ENCODE assay signal across 8 cellular contexts in genomic region chr5:148957591-148958202, GRCh38.
DNase-seq lines count a peak whose midpoint lies in the region; ATAC-seq and TF ChIP-seq lines count a peak whose summit lies in the region.

No MANE protein-coding gene starts in this region.

- WGBS in lung, 2 donors: 29 to 39% methylated on average over 3 of the region's 3 CpGs

- POLR2A ChIA-PET in MCF 10A (lab: Yijun Ruan, JAX): interaction anchor here (0.6 to 27.9 kb wide), 15 partner anchors 8 to 217 kb away, joined by 3 to 1127 read pairs (median 5); no protein-coding TSS in a partner anchor

- CTCF ChIA-PET in MCF 10A (lab: Yijun Ruan, JAX): interaction anchor here (0.6 to 37.7 kb wide), 53 partner anchors 8 to 650 kb away, joined by 3 to 1118 read pairs (median 4); no protein-coding TSS in a partner anchor

- no peaks in the 10 kb centered on the region for H3K9me3 ChIP-seq in lung (ENCODE audit: control insufficient read depth in 2 of 2, insufficient read depth in 1 of 2, low read length in 1 of 2)

- H3K27ac Mint-ChIP-seq in MCF 10A (ENCODE audit: low read depth, unreplicated experiment): no peak overlapping the region
- no peak overlapping the region for H3K27ac Mint-ChIP-seq in stimulated activated memory B cell treated with anti-CD40 and anti-IgM and Interleukin-4, amounts not matched to agents 10 μg/mL and 1 μg/mL and 100 μg/mL, for 72 hours

- no peaks in the 10 kb centered on the region for H3K36me3 Mint-ChIP-seq in MCF 10A (ENCODE audit: insufficient read depth, unreplicated experiment)
- no peaks in the 10 kb centered on the region for H3K36me3 Mint-ChIP-seq in stimulated activated memory B cell treated with anti-CD40 and anti-IgM and Interleukin-4, amounts not matched to agents 10 μg/mL and 1 μg/mL and 100 μg/mL, for 72 hours

- peaks cover 24% of the 10 kb centered on the region for H3K4me1 Mint-ChIP-seq in MCF 10A (ENCODE audit: insufficient read depth, unreplicated experiment)
- peaks cover 6% of the 10 kb centered on the region for H3K4me1 Mint-ChIP-seq in stimulated activated memory B cell treated with anti-CD40 and anti-IgM and Interleukin-4, amounts not matched to agents 10 μg/mL and 1 μg/mL and 100 μg/mL, for 72 hours

- H3K4me3 Mint-ChIP-seq in MCF 10A (ENCODE audit: unreplicated experiment): no peak overlapping the region
- no peak overlapping the region for H3K4me3 Mint-ChIP-seq in stimulated activated memory B cell treated with anti-CD40 and anti-IgM and Interleukin-4, amounts not matched to agents 10 μg/mL and 1 μg/mL and 100 μg/mL, for 72 hours

- H3K27me3 ChIP-seq in lung (ENCODE audit: control insufficient read depth, insufficient read depth): no peaks in the 10 kb centered on the region

- no peaks in the 10 kb centered on the region for H3K27me3 Mint-ChIP-seq in MCF 10A (ENCODE audit: insufficient read depth, unreplicated experiment)
- H3K27me3 Mint-ChIP-seq in stimulated activated memory B cell treated with anti-CD40 and anti-IgM and Interleukin-4, amounts not matched to agents 10 μg/mL and 1 μg/mL and 100 μg/mL, for 72 hours: peaks cover 9% of the 10 kb centered on the region

- no TSS peak for BruUV-seq in MCF 10A (replicated peaks; lab: Mats Ljungman, UMichigan)

- TF ChIP-seq CTCF in MCF 10A (IDR thresholded peaks at IDR 0.05; ENCODE audit: unreplicated experiment) (peak; percentile 99), lung (IDR thresholded peaks at IDR 0.05; ENCODE audit: control extremely low read depth, extremely low read depth) (peak; percentile 73)

- H3K4me3 ChIP-seq in lung: no peak overlapping the region

- no peak overlapping the region for H3K27ac ChIP-seq in lung (ENCODE audit: low read depth in 1 of 2, low read length in 1 of 2)

- peak; percentile 52 for ATAC-seq in HG03520 (IDR thresholded peaks at IDR 0.05; ENCODE audit: unreplicated experiment)
- no peak for ATAC-seq in lung (ENCODE audit: insufficient read depth, low FRiP score)
- ATAC-seq in stimulated activated memory B cell treated with anti-CD40 and anti-IgM and Interleukin-4, amounts not matched to agents 10 μg/mL and 1 μg/mL and 100 μg/mL, for 72 hours: peak; percentile 49
- ATAC-seq in GM18517 (IDR thresholded peaks at IDR 0.05; ENCODE audit: unreplicated experiment): no peak

- no peaks in the 10 kb centered on the region for H3K36me3 ChIP-seq in lung (ENCODE audit: control insufficient read depth in 2 of 2, insufficient read depth in 2 of 2, low read length in 2 of 2)

- no peaks in the 10 kb centered on the region for H3K9me3 Mint-ChIP-seq in MCF 10A (ENCODE audit: unreplicated experiment)
- H3K9me3 Mint-ChIP-seq in stimulated activated memory B cell treated with anti-CD40 and anti-IgM and Interleukin-4, amounts not matched to agents 10 μg/mL and 1 μg/mL and 100 μg/mL, for 72 hours: no peaks in the 10 kb centered on the region

- intact Hi-C loops in MCF 10A (cut with micrococcal nuclease): loop anchor here (1.0 to 2.0 kb wide), 7 partner anchors 41 to 225 kb away; no protein-coding TSS in a partner anchor

- peaks cover 0 to 3% of the 10 kb centered on the region in 2 donors for H3K4me1 ChIP-seq in lung (ENCODE audit: control insufficient read depth in 2 of 2, insufficient read depth in 2 of 2, low read length in 2 of 2)

- peak; percentile 2 to 27 for DNase-seq in SHP77 (lab: John Stamatoyannopoulos, UW)
- no peak for DNase-seq in SHP77 treated with DMSO at 0.1 percent for 48 hours (lab: John Stamatoyannopoulos, UW)
- peak; percentile 43 for DNase-seq in SW480 (ENCODE audit: low spot score)
- DNase-seq in MCF 10A (ENCODE audit: unreplicated experiment): peak; percentile 71
- DNase-seq in lung (ENCODE audit: low spot score): no peak

Comparison
In these comparisons a context has a peak if more than half of its experiments do, and no peak if none do; other contexts are left out.
1. DNase-seq: peak in SHP77 (2 of 2), SW480 (single experiment) and MCF 10A (single experiment); none in SHP77 treated with DMSO at 0.1 percent for 48 hours (single experiment) and lung (single experiment).
2. ATAC-seq: peak in HG03520 (single experiment) and stimulated activated memory B cell treated with anti-CD40 and anti-IgM and Interleukin-4, amounts not matched to agents 10 μg/mL and 1 μg/mL and 100 μg/mL, for 72 hours (single experiment); none in lung (single experiment) and GM18517 (single experiment).